ENCODE assay signal across 8 cellular contexts in genomic region chr7:27739914-27740448, GRCh38. TPM values are rescaled to one million over a fixed set of nuclear protein-coding genes. Genes with fewer than 3 reads are reported as not detected.
DNase-seq lines count a peak whose midpoint lies in the region; ATAC-seq, FAIRE-seq and TF ChIP-seq lines count a peak whose summit lies in the region.

Gene TAX1BP1, plus strand, starts transcription at chr7:27740162. Its CDS starts 8,363 bp downstream, at chr7:27748525.

- peaks cover 41 to 43% (median 43%) of the 10 kb centered on the region in 3 donors for H3K4me1 Mint-ChIP-seq in T-cell

- H3K27me3 ChIP-seq in heart left ventricle, result no peaks in the 10 kb centered on the region
- no peaks in the 10 kb centered on the region for H3K27me3 ChIP-seq in upper lobe of left lung

- H3K27ac Mint-ChIP-seq in T-cell, result peak within 1 kb of the TSS; percentile 92 to 95

- ATAC-seq in HG02840 (IDR thresholded peaks at IDR 0.05; ENCODE audit: low FRiP score, unreplicated experiment), result peak; percentile 95
- ATAC-seq in T-cell (replicated peaks in 1 of 4), result peak; percentile 91 to 96 (median 93)
- ATAC-seq in heart left ventricle, result peak; percentile 100
- peak; percentile 100 for ATAC-seq in upper lobe of left lung (ENCODE audit: low FRiP score in 2 of 2)

- TF ChIP-seq POLR2A in GM12891 (IDR thresholded peaks at IDR 0.05; ENCODE audit: low read depth, low read length) (peak; percentile 93), heart left ventricle (IDR thresholded peaks at IDR 0.05) (peak; percentile 54 to 94), upper lobe of left lung (IDR thresholded peaks at IDR 0.05) (peak in 3 of 4 donors; percentile 95 to 98 (median 98))

- H3K36me3 ChIP-seq in heart left ventricle (no peaks in the 10 kb centered on the region), upper lobe of left lung (no peaks in the 10 kb centered on the region)

- CTCF ChIA-PET in T-cell (lab: Charles Lee), result interaction anchor here in 1 of 2 donors (1.2 kb wide), 3 partner anchors 11 to 77 kb away, joined by 3 to 5 read pairs (median 3); partner anchors contain the start of gene HIBADH

- peak in 1 of 4 donors; percentile 19 for TF ChIP-seq EP300 in upper lobe of left lung (IDR thresholded peaks at IDR 0.05)

- no peaks in the 10 kb centered on the region for H3K27me3 Mint-ChIP-seq in T-cell

- WGBS in adipose tissue, 3 donors, result 0 to 1% (median 0%) methylated on average over 31 to 41 of the region's 41 CpGs
- WGBS in heart left ventricle, 4 donors, result 0 to 1% (median 0%) methylated on average over 41 of the region's 41 CpGs
- 1% methylated on average over 27 to 40 of the region's 41 CpGs for WGBS in upper lobe of left lung, 2 donors

- H3K9me3 ChIP-seq in heart left ventricle (no peaks in the 10 kb centered on the region), upper lobe of left lung (no peaks in the 10 kb centered on the region)

- H3K36me3 Mint-ChIP-seq in T-cell, result no peaks in the 10 kb centered on the region

- peak within 1 kb of the TSS; percentile 75 to 99 (median 91) for H3K4me3 ChIP-seq in heart left ventricle
- H3K4me3 ChIP-seq in upper lobe of left lung, result peak within 1 kb of the TSS; percentile 71 to 85 (median 72)

- TF ChIP-seq CTCF in heart left ventricle (IDR thresholded peaks at IDR 0.05) (no peak), upper lobe of left lung (IDR thresholded peaks at IDR 0.05) (peak in 2 of 6 experiments; percentile 10 to 12)

- no peaks in the 10 kb centered on the region for H3K9me3 Mint-ChIP-seq in T-cell

- H3K27ac ChIP-seq in adipose tissue (ENCODE audit: low read depth, low read length) (peak within 1 kb of the TSS; percentile 88), heart left ventricle (peak within 1 kb of the TSS; percentile 86 to 99 (median 96)), upper lobe of left lung (peak within 1 kb of the TSS; percentile 95 to 99 (median 98))

- POLR2A ChIA-PET in T-cell (lab: Charles Lee), result interaction anchor here (0.6 to 1.0 kb wide), 5 partner anchors 10 to 1489 kb away, joined by 3 to 5 read pairs (median 4); partner anchors contain the start of gene HIBADH (in 1 of the 2)

- peak; percentile 98 for FAIRE-seq in GM12891 (lab: Jason Lieb, UNC)

- H3K4me3 Mint-ChIP-seq in T-cell, result peak within 1 kb of the TSS; percentile 94 to 99 (median 96)

- intact Hi-C loops in heart left ventricle (cut with DNase I), result loop anchor here (1.0 to 10.0 kb wide), 6 partner anchors 77 to 285 kb away; partner anchors contain the start of gene HIBADH (in 9 of the 10)
- intact Hi-C loops in posterior cingulate gyrus (cut with DNase I), result loop anchor here (5.0 to 10.0 kb wide), 2 partner anchors 78 to 185 kb away; partner anchors contain the start of gene HIBADH

- peak; percentile 81 for DNase-seq in GM12891 (ENCODE audit: insufficient read length, low spot score)
- DNase-seq in NCI-H1436 treated with DMSO at 0.1 percent for 48 hours (lab: John Stamatoyannopoulos, UW), result peak; percentile 35
- DNase-seq in T-cell, result peak; percentile 82 to 97 (median 95)
- peak; percentile 96 to 98 (median 97) for DNase-seq in heart left ventricle
- peak; percentile 94 to 99 (median 96) for DNase-seq in posterior cingulate gyrus
- DNase-seq in upper lobe of left lung, result peak; percentile 96 to 98

- H3K4me1 ChIP-seq in heart left ventricle (peaks cover 0 to 38% (median 22%) of the 10 kb centered on the region in 12 donors), upper lobe of left lung (peaks cover 30 to 51% (median 36%) of the 10 kb centered on the region in 4 donors)

TF ChIP-seq in GM12891, 5 proteins besides CTCF, POLR2A, EP300 and RAD21:
- TF ChIP-seq SPI1 (IDR thresholded peaks at IDR 0.05; ENCODE audit: low read depth, low read length) (peak; percentile 53), TAF1 (IDR thresholded peaks at IDR 0.05; ENCODE audit: low read depth, low read length) (peak; percentile 85), POLR2AphosphoS5 (IDR thresholded peaks at IDR 0.05; ENCODE audit: low read depth, low read length) (peak; percentile 90), POU2F2 (IDR thresholded peaks at IDR 0.05; ENCODE audit: low read depth, low read length) (peak; percentile 43; the same call in 1 of the 2 replicates), PAX5 (IDR thresholded peaks at IDR 0.05; ENCODE audit: insufficient read depth, low read length, severe bottlenecking) (no peak)

RNA-seq across cellular contexts. Expression of gene TAX1BP1, which starts in this region (rescaled TPM):
- 57.5 TPM for polyA plus RNA-seq in GM12891 (2012; ENCODE audit: low read depth, missing spikeins)
- total RNA-seq in T-cell (100 to 1,000 TPM in 2 of 5 donors, 10 to 100 TPM in 3; 80.2 to 118 (median 90.2) TPM), heart left ventricle (100 to 1,000 TPM; 128 to 190 (median 173) TPM), upper lobe of left lung (100 to 1,000 TPM in 3 of 6 donors, 10 to 100 TPM in 3; 66.8 to 175 (median 100) TPM)
- polyA plus RNA-seq in adipose tissue (10 to 100 TPM; 37.0 to 52.2 (median 51.7) TPM), heart left ventricle (100 to 1,000 TPM in 1 of 2 donors, 10 to 100 TPM in 1; 91.2 to 147 TPM)

Comparison
In these comparisons a context has a peak if more than half of its experiments do, and no peak if none do; other contexts are left out.
1. Peak in every context shown above with its lines: DNase-seq, ATAC-seq, H3K4me3 ChIP-seq and H3K27ac ChIP-seq.
2. DNase-seq: peak in every context shown above with its lines; median percentile 97 in heart left ventricle; 97 in upper lobe of left lung; 96 in posterior cingulate gyrus; 95 in T-cell; 81 in GM12891; 35 in NCI-H1436 treated with DMSO at 0.1 percent for 48 hours.